Comparison of ENCODE assay signal across 1 cellular context in genomic region chr7:50467817-50468610, GRCh38.
TF ChIP-seq lines count a peak whose summit lies in the region.

No MANE protein-coding gene starts in this region.

TF ChIP-seq in HepG2, 621 proteins besides CTCF, POLR2A, EP300 and RAD21 (continued from another document and continues in another):
- TF ChIP-seq ZFP91 (CRISPR knock-in tag; IDR thresholded peaks at IDR 0.05; ENCODE audit: borderline replicate concordance), result peak; percentile 57
- no peak for TF ChIP-seq NFYC (CRISPR knock-in tag; IDR thresholded peaks at IDR 0.05)
- TF ChIP-seq RBM22 (optimal IDR thresholded peaks at IDR 0.05; ENCODE audit: low read length), result peak; percentile 27
- TF ChIP-seq FOXJ3 (CRISPR knock-in tag; IDR thresholded peaks at IDR 0.05; ENCODE audit: borderline replicate concordance), result no peak
- no peak for TF ChIP-seq HOXA5 (CRISPR knock-in tag; IDR thresholded peaks at IDR 0.05)
- TF ChIP-seq MED13 (CRISPR knock-in tag; IDR thresholded peaks at IDR 0.05), result no peak
- TF ChIP-seq RXRB (CRISPR knock-in tag; IDR thresholded peaks at IDR 0.05; ENCODE audit: borderline replicate concordance), result peak; percentile 66; the same call in 1 of the 2 replicates
- no peak for TF ChIP-seq ZNF17 (CRISPR knock-in tag; IDR thresholded peaks at IDR 0.05)
- TF ChIP-seq AHR (CRISPR knock-in tag; IDR thresholded peaks at IDR 0.05), result peak; percentile 78; the same call in 1 of the 2 replicates
- no peak for TF ChIP-seq ZNF704 (CRISPR knock-in tag; IDR thresholded peaks at IDR 0.05; ENCODE audit: borderline replicate concordance)
- TF ChIP-seq GATAD2A (CRISPR knock-in tag; IDR thresholded peaks at IDR 0.05), result peak; percentile 61
- TF ChIP-seq MYC (CRISPR knock-in tag; IDR thresholded peaks at IDR 0.05; ENCODE audit: borderline replicate concordance), result peak; percentile 87; the same call in 1 of the 2 replicates
- no peak for TF ChIP-seq ZNF569 (CRISPR knock-in tag; IDR thresholded peaks at IDR 0.05; ENCODE audit: borderline replicate concordance)
- no peak for TF ChIP-seq PRPF4 (IDR thresholded peaks at IDR 0.05; ENCODE audit: low read depth, low read length, poor library complexity, severe bottlenecking)
- peak; percentile 76; the same call in 1 of the 2 replicates for TF ChIP-seq TSC22D2 (CRISPR knock-in tag; IDR thresholded peaks at IDR 0.05; ENCODE audit: borderline replicate concordance)
- TF ChIP-seq NFIB (CRISPR knock-in tag; IDR thresholded peaks at IDR 0.05; ENCODE audit: borderline replicate concordance), result no peak
- no peak for TF ChIP-seq CENPX (CRISPR knock-in tag; IDR thresholded peaks at IDR 0.05)
- no peak for TF ChIP-seq ZNF879 (CRISPR knock-in tag; IDR thresholded peaks at IDR 0.05)
- no peak for TF ChIP-seq NCOA1 (CRISPR knock-in tag; IDR thresholded peaks at IDR 0.05)
- TF ChIP-seq NFYB (CRISPR knock-in tag; IDR thresholded peaks at IDR 0.05), result no peak
- TF ChIP-seq KDM4B (CRISPR knock-in tag; IDR thresholded peaks at IDR 0.05), result no peak
- no peak for TF ChIP-seq MTF2 (CRISPR knock-in tag; IDR thresholded peaks at IDR 0.05; ENCODE audit: borderline replicate concordance)
- TF ChIP-seq ZNF512B (CRISPR knock-in tag; IDR thresholded peaks at IDR 0.05; ENCODE audit: borderline replicate concordance), result no peak
- no peak for TF ChIP-seq PHB2 (IDR thresholded peaks at IDR 0.05; ENCODE audit: partially characterized antibody)
- TF ChIP-seq SKI (IDR thresholded peaks at IDR 0.05; ENCODE audit: partially characterized antibody), result no peak
- no peak for TF ChIP-seq TMF1 (CRISPR knock-in tag; IDR thresholded peaks at IDR 0.05; ENCODE audit: low read depth)
- no peak for TF ChIP-seq ZNF607 (CRISPR knock-in tag; IDR thresholded peaks at IDR 0.05; ENCODE audit: borderline replicate concordance)
- TF ChIP-seq ZNF720 (CRISPR knock-in tag; IDR thresholded peaks at IDR 0.05), result no peak
- TF ChIP-seq PBX3 (CRISPR knock-in tag; IDR thresholded peaks at IDR 0.05; ENCODE audit: borderline replicate concordance), result no peak
- TF ChIP-seq TOE1 (CRISPR knock-in tag; IDR thresholded peaks at IDR 0.05), result no peak
- TF ChIP-seq ZNF280B (CRISPR knock-in tag; IDR thresholded peaks at IDR 0.05; ENCODE audit: borderline replicate concordance), result no peak
- TF ChIP-seq LCORL (IDR thresholded peaks at IDR 0.05), result no peak
- no peak for TF ChIP-seq LCORL (CRISPR knock-in tag; IDR thresholded peaks at IDR 0.05)
- no peak for TF ChIP-seq TRIM24 (CRISPR knock-in tag; IDR thresholded peaks at IDR 0.05)
- no peak for TF ChIP-seq ZFYVE20 (CRISPR knock-in tag; IDR thresholded peaks at IDR 0.05; ENCODE audit: borderline replicate concordance, low read depth)
- TF ChIP-seq ZNF713 (CRISPR knock-in tag; IDR thresholded peaks at IDR 0.05), result 0 out of 2 replicates have a peak, but pooled peaks have one; percentile 36
- TF ChIP-seq ZBTB40 (IDR thresholded peaks at IDR 0.05), result no peak
- no peak for TF ChIP-seq ZBTB40 (CRISPR knock-in tag; IDR thresholded peaks at IDR 0.05)
- TF ChIP-seq TARDBP (CRISPR knock-in tag; IDR thresholded peaks at IDR 0.05), result 0 out of 2 replicates have a peak, but pooled peaks have one; percentile 52
- TF ChIP-seq NFE2L1 (CRISPR knock-in tag; IDR thresholded peaks at IDR 0.05; ENCODE audit: borderline replicate concordance), result no peak
- no peak for TF ChIP-seq ZNF121 (CRISPR knock-in tag; IDR thresholded peaks at IDR 0.05)
- no peak for TF ChIP-seq PHF5A (CRISPR knock-in tag; IDR thresholded peaks at IDR 0.05; ENCODE audit: low read depth, unreplicated experiment)
- TF ChIP-seq GMEB2 (CRISPR knock-in tag; IDR thresholded peaks at IDR 0.05; ENCODE audit: low read depth), result no peak
- TF ChIP-seq MAZ (IDR thresholded peaks at IDR 0.05; ENCODE audit: borderline replicate concordance, low read depth, low read length), result no peak
- no peak; the same call in 1 of the 2 replicates for TF ChIP-seq MAZ (CRISPR knock-in tag; IDR thresholded peaks at IDR 0.05; ENCODE audit: low read depth)
- no peak for TF ChIP-seq ELF4 (CRISPR knock-in tag; IDR thresholded peaks at IDR 0.05; ENCODE audit: borderline replicate concordance)
- peak; percentile 42; the same call in 1 of the 2 replicates for TF ChIP-seq E2F5 (CRISPR knock-in tag; conservative IDR thresholded peaks at IDR 0.05)
